Comparison of ENCODE assay signal across 18 cellular contexts in the genomic region with DNA sequence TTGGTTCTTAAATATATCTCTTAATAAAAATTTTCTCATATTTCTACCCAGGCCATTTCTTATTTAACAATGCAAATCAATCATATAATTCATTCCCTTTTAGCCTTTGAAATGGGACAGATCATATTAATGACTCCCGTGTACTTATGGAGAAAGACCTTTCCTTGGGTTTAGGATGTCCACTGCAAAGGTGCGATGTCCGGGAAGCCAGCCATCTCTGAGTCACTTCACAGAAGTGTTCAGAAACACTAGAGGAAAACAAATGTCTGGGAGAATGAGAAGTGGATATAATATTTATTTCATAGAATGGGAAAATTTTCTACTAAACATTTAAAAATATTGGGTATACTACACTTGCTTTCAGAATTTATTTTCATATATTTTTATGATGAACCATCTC.
"Had no signal": no experiment of that assay in that cellular context is flagged by ENCODE, and none has a peak within 500 bp of the region (broad histone marks: within the 10 kb centered on the region; RNA-seq: fewer than 3 reads in every experiment).

No MANE protein-coding gene starts in this region.

- H3K4me3 ChIP-seq: coronary artery, hepatocyte, mucosa of descending colon, ovary, suprapubic skin, tibial artery, upper lobe of left lung, uterus had no signal

- H2AFZ ChIP-seq: hepatocyte had no signal

- H3K4me1 Mint-ChIP-seq: endodermal cell; naive thymus-derived CD8-positive, alpha-beta T cell; neural crest cell had no signal

- ATAC-seq: mucosa of descending colon; naive thymus-derived CD8-positive, alpha-beta T cell; right cardiac atrium; stimulated activated naive CD8-positive, alpha-beta T cell treated with anti-CD3 and anti-CD28 coated beads, Interleukin-15, Interleukin-2, amounts not matched to agents 100 U/mL and 50 U/mL, for 24 hours had no signal

- H3K4me2 ChIP-seq: hepatocyte had no signal

- H3K4me1 ChIP-seq: suprapubic skin, upper lobe of left lung, uterus had no signal

- H3K79me2 ChIP-seq: hepatocyte had no signal

- H3K36me3 Mint-ChIP-seq: naive thymus-derived CD8-positive, alpha-beta T cell had no signal

- H3K27ac Mint-ChIP-seq: endodermal cell; naive thymus-derived CD8-positive, alpha-beta T cell had no signal

- H3K4me3 Mint-ChIP-seq: endodermal cell; naive thymus-derived CD8-positive, alpha-beta T cell; neural crest cell had no signal

- H3K36me3 ChIP-seq: ovary, tibial artery, uterus had no signal

- H3K9me3 ChIP-seq: mucosa of descending colon, ovary, suprapubic skin, tibial artery, upper lobe of left lung, uterus had no signal

- H3K27ac ChIP-seq: coronary artery, hepatocyte, ovary, suprapubic skin, tibial artery, upper lobe of left lung, uterus had no signal

- DNase-seq: effector CD4-positive, alpha-beta T cell; endodermal cell; erythroblast; head of caudate nucleus; mucosa of descending colon; naive thymus-derived CD8-positive, alpha-beta T cell; ovary; small intestine; stimulated activated CD4-positive, alpha-beta T cell treated with anti-CD3 and anti-CD28 coated beads, Interleukin-12 subunit alpha, Interleukin-12 subunit beta, amount 100 ng/mL, for 4 hours; stimulated activated naive CD8-positive, alpha-beta T cell treated with anti-CD3 and anti-CD28 coated beads, Interleukin-15, Interleukin-2, amounts not matched to agents 100 U/mL and 50 U/mL, for 24 hours; tibial artery; upper lobe of left lung; uterus had no signal

- H3K27me3 ChIP-seq: hepatocyte, ovary, suprapubic skin, tibial artery, upper lobe of left lung, uterus had no signal
